14 cellular contexts compared by ENCODE assay signal in genomic region chr16:2756288-2757015, GRCh38. TPM values are rescaled to one million over a fixed set of nuclear protein-coding genes. Genes with fewer than 3 reads are reported as not detected.
DNase-seq lines count a peak whose midpoint lies in the region; ATAC-seq and TF ChIP-seq lines count a peak whose summit lies in the region.
"Had no signal": no experiment of that assay in that cellular context is flagged by ENCODE, and none has a peak within 500 bp of the region (broad histone marks: within the 10 kb centered on the region; RNA-seq: fewer than 3 reads in every experiment).

No MANE protein-coding gene starts in this region.

- CTCF ChIA-PET in MCF 10A (lab: Yijun Ruan, JAX) = interaction anchor here (1.3 kb wide), 1 partner anchor 14 kb away, joined by 6 read pairs; no protein-coding TSS in a partner anchor
- CTCF ChIA-PET in mammary epithelial cell (lab: Charles Lee; ENCODE audit: low non-redundant PET) = no interaction called here
- CTCF ChIA-PET in WTC11 (lab: Charles Lee) = interaction anchor here (0.6 kb wide), 1 partner anchor 100 kb away, joined by 4 read pairs; no protein-coding TSS in a partner anchor

- no peak for ATAC-seq in WTC11
- ATAC-seq in right lobe of liver = no peak
- ATAC-seq in thoracic aorta (ENCODE audit: insufficient number of reproducible peaks, low FRiP score, low read depth) = no peak
- ATAC-seq in GM21367 (IDR thresholded peaks at IDR 0.05; ENCODE audit: unreplicated experiment) = no peak
- ATAC-seq: Right ventricle myocardium inferior had no signal

- no peak overlapping the region for H3K9ac ChIP-seq in mammary epithelial cell (ENCODE audit: insufficient read depth, low read length)

- H3K4me2 ChIP-seq in mammary epithelial cell (ENCODE audit: insufficient read depth, low read depth, low read length) = no peak overlapping the region

- H3K9me3 ChIP-seq in mammary epithelial cell (replicated peaks; ENCODE audit: insufficient read depth, low read length) (no peaks in the 10 kb centered on the region), right lobe of liver (no peaks in the 10 kb centered on the region), thoracic aorta (no peaks in the 10 kb centered on the region)
- H3K9me3 ChIP-seq: uterus had no signal

- H4K20me1 ChIP-seq in mammary epithelial cell (ENCODE audit: insufficient read depth, low read length) = peaks cover 17% of the 10 kb centered on the region

- H3K27me3 ChIP-seq in mammary epithelial cell (ENCODE audit: insufficient read depth, low read length) (no peaks in the 10 kb centered on the region), right lobe of liver (no peaks in the 10 kb centered on the region), thoracic aorta (replicated peaks; ENCODE audit: insufficient read depth) (no peaks in the 10 kb centered on the region)
- H3K27me3 ChIP-seq: uterus had no signal

- H3K27ac Mint-ChIP-seq in MCF 10A (ENCODE audit: low read depth, unreplicated experiment) (peak overlapping the region; percentile 99), WTC11 (peak overlapping the region; percentile 12)
- no peak overlapping the region for H3K27ac Mint-ChIP-seq in activated T-helper 1 cell treated with anti-CD3 and anti-CD28 coated beads, Interleukin-12 subunit alpha, Interleukin-12 subunit beta, Interleukin-2, Interleukin-4 antibody, amounts not matched to agents 30 ng/mL and 10 ng/mL and 1 ng/mL, durations not matched to agents 14 hours and 24 hours and 36 hours

- no peak for TF ChIP-seq CTCF in MCF 10A (IDR thresholded peaks at IDR 0.05; ENCODE audit: unreplicated experiment)
- TF ChIP-seq CTCF in mammary epithelial cell (conservative IDR thresholded peaks at IDR 0.05 in 1 of 2, IDR thresholded peaks at IDR 0.05 in 1 of 2; ENCODE audit: extremely low read depth in 1 of 2, insufficient read depth in 1 of 2, low read depth in 1 of 2, low read length in 2 of 2) = no peak
- no peak for TF ChIP-seq CTCF in WTC11 (IDR thresholded peaks at IDR 0.05)
- no peak for TF ChIP-seq CTCF in right lobe of liver (IDR thresholded peaks at IDR 0.05)
- TF ChIP-seq CTCF in thoracic aorta (IDR thresholded peaks at IDR 0.05) = no peak

- BruUV-seq in MCF 10A (replicated peaks; lab: Mats Ljungman, UMichigan) (no TSS peak), mammary epithelial cell (replicated peaks; lab: Mats Ljungman, UMichigan) (no TSS peak)

- H3K4me1 Mint-ChIP-seq in MCF 10A (ENCODE audit: insufficient read depth, unreplicated experiment) = peaks cover 54% of the 10 kb centered on the region
- H3K4me1 Mint-ChIP-seq in WTC11 = peaks cover 27% of the 10 kb centered on the region
- peaks cover 48% of the 10 kb centered on the region for H3K4me1 Mint-ChIP-seq in activated T-helper 1 cell treated with anti-CD3 and anti-CD28 coated beads, Interleukin-12 subunit alpha, Interleukin-12 subunit beta, Interleukin-2, Interleukin-4 antibody, amounts not matched to agents 30 ng/mL and 10 ng/mL and 1 ng/mL, durations not matched to agents 14 hours and 24 hours and 36 hours (ENCODE audit: low read depth)

- POLR2A ChIA-PET in MCF 10A (lab: Yijun Ruan, JAX) (interaction anchor here (0.6 to 4.6 kb wide), 4 partner anchors 12 to 112 kb away, joined by 4 to 57 read pairs (median 5); no protein-coding TSS in a partner anchor), WTC11 (lab: Charles Lee) (no interaction called here)

- H3K27me3 Mint-ChIP-seq in MCF 10A (ENCODE audit: insufficient read depth, unreplicated experiment) = no peaks in the 10 kb centered on the region
- no peaks in the 10 kb centered on the region for H3K27me3 Mint-ChIP-seq in WTC11 (ENCODE audit: low read depth)
- no peaks in the 10 kb centered on the region for H3K27me3 Mint-ChIP-seq in activated T-helper 1 cell treated with anti-CD3 and anti-CD28 coated beads, Interleukin-12 subunit alpha, Interleukin-12 subunit beta, Interleukin-2, Interleukin-4 antibody, amounts not matched to agents 30 ng/mL and 10 ng/mL and 1 ng/mL, durations not matched to agents 14 hours and 24 hours and 36 hours (ENCODE audit: insufficient read depth)

- peaks cover 36% of the 10 kb centered on the region for H3K36me3 ChIP-seq in mammary epithelial cell (ENCODE audit: insufficient read depth, low read length)
- H3K36me3 ChIP-seq in right lobe of liver = peaks cover 20 to 46% (median 34%) of the 10 kb centered on the region in 4 donors
- H3K36me3 ChIP-seq in thoracic aorta = peaks cover 46% of the 10 kb centered on the region
- H3K36me3 ChIP-seq: uterus had no signal

- H3K4me3 ChIP-seq in mammary epithelial cell (replicated peaks in 1 of 3; ENCODE audit: insufficient read depth in 1 of 3, low read depth in 2 of 3, low read length in 3 of 3) = no peak overlapping the region
- no peak overlapping the region for H3K4me3 ChIP-seq in right lobe of liver
- H3K4me3 ChIP-seq in thoracic aorta = peak overlapping the region; percentile 82
- H3K4me3 ChIP-seq: uterus had no signal

- intact Hi-C loops in MCF 10A (cut with micrococcal nuclease) (no loop called here), mammary epithelial cell (cut with micrococcal nuclease) (no loop called here), right lobe of liver (cut with DNase I) (no loop called here)
- intact Hi-C loops in activated T-helper 1 cell treated with anti-CD3 and anti-CD28 coated beads, Interleukin-12 subunit alpha, Interleukin-12 subunit beta, Interleukin-2, Interleukin-4 antibody, amounts not matched to agents 30 ng/mL and 10 ng/mL and 1 ng/mL, durations not matched to agents 14 hours and 24 hours and 36 hours (cut with micrococcal nuclease) = no loop called here

- WGBS in mammary epithelial cell (ENCODE audit: low coverage, missing lambda C conversion rate) = 100% methylated on average over 1 of the region's 30 CpGs
- 91% methylated on average over 12 of the region's 30 CpGs for WGBS in right lobe of liver (ENCODE audit: insufficient coverage, low coverage, low lambda C conversion rate, missing lambda C conversion rate)

- H2AFZ ChIP-seq in mammary epithelial cell (ENCODE audit: low read depth, low read length) = no peak overlapping the region

- no peak for DNase-seq in MCF 10A (ENCODE audit: unreplicated experiment)
- no peak for DNase-seq in mammary epithelial cell
- DNase-seq in WTC11 (ENCODE audit: low spot score) = no peak
- peak in 2 of 3 donors; percentile 42 to 50 for DNase-seq in right lobe of liver
- DNase-seq in thoracic aorta (ENCODE audit: low spot score) = no peak
- DNase-seq in activated T-helper 1 cell treated with anti-CD3 and anti-CD28 coated beads, Interleukin-12 subunit alpha, Interleukin-12 subunit beta, Interleukin-2, Interleukin-4 antibody, amounts not matched to agents 30 ng/mL and 10 ng/mL and 1 ng/mL, durations not matched to agents 14 hours and 24 hours and 36 hours (ENCODE audit: low spot score) = no peak
- DNase-seq in NCI-H2227 treated with DMSO at 0.1 percent for 48 hours (lab: John Stamatoyannopoulos, UW) = no peak
- DNase-seq: NCI-H1048, NCI-H524 treated with DMSO at 0.1 percent for 48 hours, uterus had no signal

- peaks cover 99% of the 10 kb centered on the region for H3K36me3 Mint-ChIP-seq in MCF 10A (ENCODE audit: insufficient read depth, unreplicated experiment)
- H3K36me3 Mint-ChIP-seq in WTC11 = peaks cover 77% of the 10 kb centered on the region
- peaks cover 68% of the 10 kb centered on the region for H3K36me3 Mint-ChIP-seq in activated T-helper 1 cell treated with anti-CD3 and anti-CD28 coated beads, Interleukin-12 subunit alpha, Interleukin-12 subunit beta, Interleukin-2, Interleukin-4 antibody, amounts not matched to agents 30 ng/mL and 10 ng/mL and 1 ng/mL, durations not matched to agents 14 hours and 24 hours and 36 hours (ENCODE audit: low read depth)

- peaks cover 93% of the 10 kb centered on the region for H3K79me2 ChIP-seq in mammary epithelial cell (ENCODE audit: insufficient read depth, low read length)

- H3K4me3 Mint-ChIP-seq in MCF 10A (ENCODE audit: unreplicated experiment) (peak overlapping the region; percentile 89), WTC11 (no peak overlapping the region)
- no peak overlapping the region for H3K4me3 Mint-ChIP-seq in activated T-helper 1 cell treated with anti-CD3 and anti-CD28 coated beads, Interleukin-12 subunit alpha, Interleukin-12 subunit beta, Interleukin-2, Interleukin-4 antibody, amounts not matched to agents 30 ng/mL and 10 ng/mL and 1 ng/mL, durations not matched to agents 14 hours and 24 hours and 36 hours

- no peak for TF ChIP-seq POLR2A in right lobe of liver (IDR thresholded peaks at IDR 0.05)

- dilution Hi-C loops in mammary epithelial cell (cut with HindIII; ENCODE audit: low sequenced_read_pairs) = no loop called here

- H3K4me1 ChIP-seq in mammary epithelial cell (ENCODE audit: insufficient read depth, low read length) = peaks cover 18% of the 10 kb centered on the region
- H3K4me1 ChIP-seq in right lobe of liver = peaks cover 0 to 28% (median 9%) of the 10 kb centered on the region in 4 donors
- peaks cover 33 to 41% of the 10 kb centered on the region in 2 donors for H3K4me1 ChIP-seq in thoracic aorta (ENCODE audit: control insufficient read depth in 1 of 2, low read depth in 2 of 2)

- H3K27ac ChIP-seq in mammary epithelial cell (ENCODE audit: insufficient read depth, low read depth, low read length) = no peak overlapping the region
- no peak overlapping the region for H3K27ac ChIP-seq in right lobe of liver
- H3K27ac ChIP-seq in thoracic aorta = no peak overlapping the region
- H3K27ac ChIP-seq: uterus had no signal

- H3K9me3 Mint-ChIP-seq in MCF 10A (ENCODE audit: unreplicated experiment) = no peaks in the 10 kb centered on the region
- H3K9me3 Mint-ChIP-seq in WTC11 = peaks cover 23% of the 10 kb centered on the region
- H3K9me3 Mint-ChIP-seq in activated T-helper 1 cell treated with anti-CD3 and anti-CD28 coated beads, Interleukin-12 subunit alpha, Interleukin-12 subunit beta, Interleukin-2, Interleukin-4 antibody, amounts not matched to agents 30 ng/mL and 10 ng/mL and 1 ng/mL, durations not matched to agents 14 hours and 24 hours and 36 hours = no peaks in the 10 kb centered on the region

- in situ Hi-C loops in mammary epithelial cell (cut with MboI; ENCODE audit: low sequenced_read_pairs in 2 of 2) = no loop called here

RNA-seq across cellular contexts. Expression of gene SRRM2, which starts 4.0 kb away (rescaled TPM):
- total RNA-seq in MCF 10A (2022) (710 and 779 TPM in 2 replicates), mammary epithelial cell (100 to 1,000 TPM in 1 of 2 donors, 10 to 100 TPM in 1; 76.5 to 493 TPM), WTC11 (2021) (769 to 823 TPM (median 815 TPM) in 3 replicates), right lobe of liver (100 to 1,000 TPM; 111 to 419 (median 289) TPM), thoracic aorta (100 to 1,000 TPM; 476 to 541 TPM)
- 123 TPM for polyA plus RNA-seq in mammary epithelial cell
- polyA minus RNA-seq in mammary epithelial cell = 576 TPM
- total RNA-seq in activated T-helper 1 cell treated with anti-CD3 and anti-CD28 coated beads, Interleukin-12 subunit alpha, Interleukin-12 subunit beta, Interleukin-2, Interleukin-4 antibody, amounts not matched to agents 30 ng/mL and 10 ng/mL and 1 ng/mL, durations not matched to agents 14 hours and 24 hours and 36 hours = 631 and 639 TPM in 2 replicates

RNA-seq across cellular contexts. Expression of gene ELOB, which starts 20.6 kb away (rescaled TPM):
- 438 and 504 TPM in 2 replicates for total RNA-seq in MCF 10A (2022)
- total RNA-seq in mammary epithelial cell = 100 to 1,000 TPM; 225 to 294 TPM
- polyA plus RNA-seq in mammary epithelial cell = 278 TPM
- polyA minus RNA-seq in mammary epithelial cell = 194 TPM
- 252 to 267 TPM (median 267 TPM) in 3 replicates for total RNA-seq in WTC11 (2021)
- 100 to 1,000 TPM in 5 of 6 experiments, 10 to 100 TPM in 1; 97.5 to 521 (median 122) TPM for total RNA-seq in right lobe of liver
- 100 to 1,000 TPM; 269 to 518 TPM for total RNA-seq in thoracic aorta
- 256 and 277 TPM in 2 replicates for total RNA-seq in activated T-helper 1 cell treated with anti-CD3 and anti-CD28 coated beads, Interleukin-12 subunit alpha, Interleukin-12 subunit beta, Interleukin-2, Interleukin-4 antibody, amounts not matched to agents 30 ng/mL and 10 ng/mL and 1 ng/mL, durations not matched to agents 14 hours and 24 hours and 36 hours

RNA-seq across cellular contexts. Expression of gene PRSS33, which starts 30.9 kb away (rescaled TPM):
- total RNA-seq in MCF 10A (2022) (not detected in 2 replicates), mammary epithelial cell (not detected), WTC11 (2021) (0.18 to 0.44 TPM (median 0.24 TPM) in 3 replicates), right lobe of liver (not detected), thoracic aorta (not detected)
- not detected for polyA plus RNA-seq in mammary epithelial cell
- not detected for polyA minus RNA-seq in mammary epithelial cell
- total RNA-seq in activated T-helper 1 cell treated with anti-CD3 and anti-CD28 coated beads, Interleukin-12 subunit alpha, Interleukin-12 subunit beta, Interleukin-2, Interleukin-4 antibody, amounts not matched to agents 30 ng/mL and 10 ng/mL and 1 ng/mL, durations not matched to agents 14 hours and 24 hours and 36 hours = 0.10 TPM in 1 of 2 replicates, not detected in the other
- total RNA-seq: fibroblast of lung, Right ventricle myocardium inferior had no signal
- polyA plus RNA-seq: fibroblast of lung, neural cell had no signal

RNA-seq across cellular contexts. Expression of gene PRSS27, which starts 36.4 kb away (rescaled TPM):
- total RNA-seq in MCF 10A (2022) (5.8 and 6.3 TPM in 2 replicates), mammary epithelial cell (1 to 10 TPM; 1.5 to 1.6 TPM), WTC11 (2021) (5.1 to 5.4 TPM (median 5.1 TPM) in 3 replicates), right lobe of liver (under 1 TPM in 4 of 6 experiments, not detected in 2; 0.13 to 0.98 (median 0.49) TPM), thoracic aorta (1 to 10 TPM; 4.4 to 8.7 TPM)
- polyA plus RNA-seq in mammary epithelial cell = 0.33 TPM
- not detected for polyA minus RNA-seq in mammary epithelial cell
- total RNA-seq in activated T-helper 1 cell treated with anti-CD3 and anti-CD28 coated beads, Interleukin-12 subunit alpha, Interleukin-12 subunit beta, Interleukin-2, Interleukin-4 antibody, amounts not matched to agents 30 ng/mL and 10 ng/mL and 1 ng/mL, durations not matched to agents 14 hours and 24 hours and 36 hours = 1.7 and 1.8 TPM in 2 replicates

RNA-seq across cellular contexts. Expression of gene PRSS41, which starts 41.8 kb away (rescaled TPM):
- total RNA-seq in MCF 10A (2022) (not detected in 2 replicates), mammary epithelial cell (not detected), WTC11 (2021) (not detected in 3 replicates), right lobe of liver (not detected), thoracic aorta (not detected)
- not detected for polyA plus RNA-seq in mammary epithelial cell
- polyA minus RNA-seq in mammary epithelial cell = not detected
- not detected in 2 replicates for total RNA-seq in activated T-helper 1 cell treated with anti-CD3 and anti-CD28 coated beads, Interleukin-12 subunit alpha, Interleukin-12 subunit beta, Interleukin-2, Interleukin-4 antibody, amounts not matched to agents 30 ng/mL and 10 ng/mL and 1 ng/mL, durations not matched to agents 14 hours and 24 hours and 36 hours
- total RNA-seq: fibroblast of lung, Right ventricle myocardium inferior, uterus had no signal
- polyA plus RNA-seq: fibroblast of lung, neural cell had no signal

Comparison
In these comparisons a context has a peak if more than half of its experiments do, and no peak if none do; other contexts are left out.
1. DNase-seq: peak in right lobe of liver (2 of 3); none in MCF 10A (single experiment), mammary epithelial cell (single experiment), WTC11 (single experiment), thoracic aorta (single experiment), activated T-helper 1 cell treated with anti-CD3 and anti-CD28 coated beads, Interleukin-12 subunit alpha, Interleukin-12 subunit beta, Interleukin-2, Interleukin-4 antibody, amounts not matched to agents 30 ng/mL and 10 ng/mL and 1 ng/mL, durations not matched to agents 14 hours and 24 hours and 36 hours (single experiment) and NCI-H2227 treated with DMSO at 0.1 percent for 48 hours (single experiment).